In genomic region chr17:8164815-8165131, GRCh38 we compare ENCODE assay signal across 8 cellular contexts. TPM values are rescaled to one million over a fixed set of nuclear protein-coding genes. Genes with fewer than 3 reads are reported as not detected.
DNase-seq lines count a peak whose midpoint lies in the region; ATAC-seq and TF ChIP-seq lines count a peak whose summit lies in the region.

No MANE protein-coding gene starts in this region.

- POLR2A ChIA-PET in activated B cell treated with CpG ODN at 0.5 μM for 24 hours (lab: Charles Lee) = interaction anchor here (1.1 to 15.9 kb wide), 7 partner anchors 8 to 130 kb away, joined by 3 to 385 read pairs (median 9); partner anchors contain the start of genes ALOXE3, BORCS6, CTC1 and SLC25A35

- H3K9me3 ChIP-seq in DOHH2 (ENCODE audit: control insufficient read depth, insufficient read depth, low read length) (no peaks in the 10 kb centered on the region), heart left ventricle (no peaks in the 10 kb centered on the region)

- no peak for DNase-seq in activated B cell treated with CpG ODN at 0.5 μM for 24 hours
- peak in 2 of 5 donors; percentile 31 to 38 for DNase-seq in heart left ventricle
- no peak for DNase-seq in activated CD4-positive, CD25-positive, alpha-beta regulatory T cell treated with anti-CD3 and anti-CD28 coated beads, Interleukin-2, amount 50 U/mL, for 72 hours

- H3K27me3 Mint-ChIP-seq in activated B cell treated with CpG ODN at 0.5 μM for 24 hours = no peaks in the 10 kb centered on the region

- H3K9ac ChIP-seq in rectal smooth muscle tissue (ENCODE audit: low read length) = no peak overlapping the region

- H3F3A ChIP-seq in DOHH2 (ENCODE audit: control insufficient read depth, insufficient read depth) = peaks cover 17% of the 10 kb centered on the region

- H3K4me1 ChIP-seq in DOHH2 (ENCODE audit: control insufficient read depth, low read length) = peaks cover 42% of the 10 kb centered on the region
- H3K4me1 ChIP-seq in heart left ventricle = peaks cover 19 to 44% (median 36%) of the 10 kb centered on the region in 12 donors
- peaks cover 25% of the 10 kb centered on the region for H3K4me1 ChIP-seq in rectal smooth muscle tissue (ENCODE audit: control insufficient read depth, insufficient read depth, low read length)

- H3K36me3 ChIP-seq in DOHH2 (ENCODE audit: control insufficient read depth, low read length) (peaks cover 27% of the 10 kb centered on the region), heart left ventricle (peaks cover 0 to 20% (median 15%) of the 10 kb centered on the region in 9 donors), rectal smooth muscle tissue (ENCODE audit: control insufficient read depth, insufficient read depth, low read length) (peaks cover 7% of the 10 kb centered on the region)

- H3K27me3 ChIP-seq in DOHH2 (ENCODE audit: control insufficient read depth, low read length) = no peaks in the 10 kb centered on the region
- no peaks in the 10 kb centered on the region for H3K27me3 ChIP-seq in heart left ventricle
- no peaks in the 10 kb centered on the region for H3K27me3 ChIP-seq in rectal smooth muscle tissue (ENCODE audit: control insufficient read depth, insufficient read depth, low read length)

- no peak overlapping the region for H3K4me3 Mint-ChIP-seq in activated B cell treated with CpG ODN at 0.5 μM for 24 hours

- CTCF ChIA-PET in activated B cell treated with CpG ODN at 0.5 μM for 24 hours (lab: Charles Lee) = no interaction called here

- H4K20me1 ChIP-seq in DOHH2 (ENCODE audit: control insufficient read depth, insufficient read depth, low read depth, low read length) = peaks cover 7% of the 10 kb centered on the region; the same call in 1 of the 2 replicates

- no peak for ATAC-seq in activated B cell treated with CpG ODN at 0.5 μM for 24 hours (ENCODE audit: low read depth)
- ATAC-seq in heart left ventricle = no peak
- no peak for ATAC-seq in GM18517 (IDR thresholded peaks at IDR 0.05; ENCODE audit: unreplicated experiment)
- ATAC-seq in GM21723 (IDR thresholded peaks at IDR 0.05; ENCODE audit: unreplicated experiment) = no peak
- no peak for ATAC-seq in GM18502 (IDR thresholded peaks at IDR 0.05; ENCODE audit: poor library complexity, unreplicated experiment)

- H3K79me2 ChIP-seq in DOHH2 (ENCODE audit: control insufficient read depth, low read length) = peaks cover 28% of the 10 kb centered on the region

- H3K27ac ChIP-seq in DOHH2 (ENCODE audit: low read depth, low read length) (peak overlapping the region; percentile 69), heart left ventricle (peak overlapping the region; percentile 95 to 100 (median 100)), rectal smooth muscle tissue (ENCODE audit: low read depth, low read length) (peak overlapping the region; percentile 99)

- peaks cover 19% of the 10 kb centered on the region for H3K36me3 Mint-ChIP-seq in activated B cell treated with CpG ODN at 0.5 μM for 24 hours (ENCODE audit: low read depth)

- peak overlapping the region; percentile 95 for H3K27ac Mint-ChIP-seq in activated B cell treated with CpG ODN at 0.5 μM for 24 hours

- no peaks in the 10 kb centered on the region for H3K9me2 ChIP-seq in DOHH2 (replicated peaks; ENCODE audit: control insufficient read depth, low read length)

- peaks cover 44% of the 10 kb centered on the region for H3K4me1 Mint-ChIP-seq in activated B cell treated with CpG ODN at 0.5 μM for 24 hours

- H3K9me3 Mint-ChIP-seq in activated B cell treated with CpG ODN at 0.5 μM for 24 hours = no peaks in the 10 kb centered on the region

- no peak for TF ChIP-seq POLR2A in heart left ventricle (IDR thresholded peaks at IDR 0.05)

- TF ChIP-seq CTCF in DOHH2 (IDR thresholded peaks at IDR 0.05; ENCODE audit: low read depth, low read length, poor library complexity, severe bottlenecking) (no peak), activated B cell treated with CpG ODN at 0.5 μM for 24 hours (IDR thresholded peaks at IDR 0.05) (no peak), heart left ventricle (IDR thresholded peaks at IDR 0.05) (no peak)

- intact Hi-C loops in activated B cell treated with CpG ODN at 0.5 μM for 24 hours (cut with micrococcal nuclease) (loop anchor here (1.0 kb wide), 1 partner anchor 9 kb away; no protein-coding TSS in a partner anchor), heart left ventricle (cut with DNase I) (loop anchor here in 3 of 10 donors (5.0 kb wide), 1 partner anchor 42 kb away; the partner anchor contains the start of gene HES7 (in 3 of the 3))

- peak overlapping the region; percentile 100 for H3K4me2 ChIP-seq in DOHH2 (ENCODE audit: low read length)

- H3K4me3 ChIP-seq in DOHH2 (ENCODE audit: low read length) (peak overlapping the region; percentile 99), heart left ventricle (peak overlapping the region in 3 of 12 donors; percentile 20 to 98 (median 30)), rectal smooth muscle tissue (ENCODE audit: low read length) (no peak overlapping the region)

- 52 to 64% (median 58%) methylated on average over 6 of the region's 6 CpGs for WGBS in heart left ventricle, 4 donors

RNA-seq across cellular contexts. Expression of gene VAMP2, which starts 2.0 kb away (rescaled TPM):
- total RNA-seq in activated B cell treated with CpG ODN at 0.5 μM for 24 hours (82.0 and 97.7 TPM in 2 replicates), heart left ventricle (10 to 100 TPM; 21.5 to 67.2 (median 51.1) TPM)
- polyA plus RNA-seq in heart left ventricle = 10 to 100 TPM; 49.0 to 50.6 TPM

RNA-seq across cellular contexts. Expression of gene TMEM107, which starts 11.4 kb away (rescaled TPM):
- total RNA-seq in activated B cell treated with CpG ODN at 0.5 μM for 24 hours (17.3 and 20.9 TPM in 2 replicates), heart left ventricle (10 to 100 TPM in 3 of 9 donors, 1 to 10 TPM in 6; 5.3 to 16.4 (median 8.4) TPM)
- 1 to 10 TPM; 3.8 to 8.9 TPM for polyA plus RNA-seq in heart left ventricle

RNA-seq across cellular contexts. Expression of gene PER1, which starts 12.6 kb away (rescaled TPM):
- total RNA-seq in activated B cell treated with CpG ODN at 0.5 μM for 24 hours (40.7 and 45.0 TPM in 2 replicates), heart left ventricle (100 to 1,000 TPM in 3 of 9 donors, 10 to 100 TPM in 6; 40.2 to 132 (median 86.3) TPM)
- 100 to 1,000 TPM in 1 of 2 donors, 10 to 100 TPM in 1; 96.2 to 164 TPM for polyA plus RNA-seq in heart left ventricle

RNA-seq across cellular contexts. Expression of gene BORCS6, which starts 25.2 kb away (rescaled TPM):
- total RNA-seq in activated B cell treated with CpG ODN at 0.5 μM for 24 hours (12.3 and 12.8 TPM in 2 replicates), heart left ventricle (10 to 100 TPM in 3 of 9 donors, 1 to 10 TPM in 6; 6.1 to 13.5 (median 8.1) TPM)
- 10 to 100 TPM in 1 of 2 donors, 1 to 10 TPM in 1; 5.1 to 12.9 TPM for polyA plus RNA-seq in heart left ventricle

RNA-seq across cellular contexts. Expression of gene HES7, which starts 40.9 kb away (rescaled TPM):
- total RNA-seq in activated B cell treated with CpG ODN at 0.5 μM for 24 hours (0.12 and 0.49 TPM in 2 replicates), heart left ventricle (under 1 TPM in 4 of 9 donors, not detected in 5; 0.17 to 0.76 (median 0.44) TPM)
- polyA plus RNA-seq in heart left ventricle = under 1 TPM; 0.23 to 0.40 TPM
